In the genomic region with DNA sequence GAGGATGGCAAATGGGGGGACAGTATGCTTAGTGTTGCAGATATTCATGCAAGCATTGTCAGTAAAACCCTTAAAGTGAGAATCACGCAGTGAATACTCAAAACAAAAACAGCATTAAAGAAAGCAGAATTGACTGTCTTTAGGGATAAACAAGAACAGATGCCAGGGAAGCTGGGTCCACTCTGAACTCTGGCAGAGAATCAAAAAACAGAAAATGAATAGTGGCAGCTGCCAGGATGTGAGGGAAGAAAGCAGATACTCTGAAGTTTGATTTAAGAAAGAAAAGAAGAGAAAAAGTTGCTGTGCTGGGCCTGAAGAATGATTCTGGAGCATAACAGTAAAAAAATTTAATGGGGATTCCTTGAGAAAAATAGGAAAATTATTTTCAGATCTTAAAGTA, we compare ENCODE assay signal across 23 cellular contexts.
"Had no signal": no experiment of that assay in that cellular context is flagged by ENCODE, and none has a peak within 500 bp of the region (broad histone marks: within the 10 kb centered on the region; RNA-seq: fewer than 3 reads in every experiment).

No MANE protein-coding gene starts in this region.

- H3K27me3 Mint-ChIP-seq: activated CD4-positive, alpha-beta T cell treated with anti-CD3 and anti-CD28 coated beads for 36 hours; activated naive CD8-positive, alpha-beta T cell; central memory CD8-positive, alpha-beta T cell; memory B cell; stimulated activated naive B cell treated with anti-CD40 and anti-IgM and Interleukin-4, amounts not matched to agents 10 μg/mL and 1 μg/mL and 100 μg/mL, for 72 hours had no signal

- H3K4me1 ChIP-seq: colonic mucosa, heart right ventricle, uterus had no signal

- H3K27ac Mint-ChIP-seq: activated CD4-positive, alpha-beta T cell treated with anti-CD3 and anti-CD28 coated beads for 36 hours; activated CD8-positive, alpha-beta T cell treated with anti-CD3 and anti-CD28 coated beads, Interleukin-2, amount 10 ng/mL, durations not matched to agents 7 days and 5 days; activated naive CD8-positive, alpha-beta T cell; activated T-cell treated with anti-CD3 and anti-CD28 coated beads, Interleukin-2, amount 50 U/mL, for 72 hours; memory B cell; natural killer cell; stimulated activated naive B cell treated with anti-CD40 and anti-IgM and Interleukin-4, amounts not matched to agents 10 μg/mL and 1 μg/mL and 100 μg/mL, for 72 hours; T-helper 2 cell treated with Interferon-gamma antibody and Interleukin-4, amounts not matched to agents 5 μg/mL and 100 μg/mL, for 36 hours; type B pancreatic cell had no signal

- H3K4me3 ChIP-seq: colonic mucosa, heart right ventricle, uterus had no signal

- DNase-seq: activated CD4-positive, alpha-beta T cell treated with anti-CD3 and anti-CD28 coated beads for 36 hours; activated CD4-positive, CD25-positive, alpha-beta regulatory T cell; activated CD8-positive, alpha-beta T cell treated with anti-CD3 and anti-CD28 coated beads, Interleukin-2, amount 10 ng/mL, durations not matched to agents 7 days and 5 days; activated naive CD4-positive, alpha-beta T cell treated with Interleukin-2 at 50 U/mL for 16 hours; activated T-cell treated with anti-CD3 and anti-CD28 coated beads for 4 hours; activated T-cell treated with anti-CD3 and anti-CD28 coated beads, Interleukin-2, amount 50 U/mL, for 72 hours; anterior cingulate cortex; colonic mucosa; effector CD8-positive, alpha-beta T cell; heart right ventricle; natural killer cell; posterior cingulate gyrus; right cardiac atrium; stimulated activated CD4-positive, alpha-beta T cell treated with anti-CD3 and anti-CD28 coated beads, Interleukin-15, amount 100 ng/mL, for 24 hours; stimulated activated CD4-positive, alpha-beta T cell treated with anti-CD3 and anti-CD28 coated beads, Interleukin-2, amount 100 ng/mL, for 24 hours; stimulated activated naive B cell treated with anti-CD40 and anti-IgM and Interleukin-4, amounts not matched to agents 10 μg/mL and 1 μg/mL and 100 μg/mL, for 72 hours; uterus had no signal

- H3K36me3 Mint-ChIP-seq: activated naive CD8-positive, alpha-beta T cell; memory B cell; natural killer cell; stimulated activated naive B cell treated with anti-CD40 and anti-IgM and Interleukin-4, amounts not matched to agents 10 μg/mL and 1 μg/mL and 100 μg/mL, for 72 hours; type B pancreatic cell had no signal

- H3K36me3 ChIP-seq: colonic mucosa, heart right ventricle, uterus had no signal

- H3K4me1 Mint-ChIP-seq: activated CD4-positive, alpha-beta T cell treated with anti-CD3 and anti-CD28 coated beads for 36 hours; central memory CD8-positive, alpha-beta T cell; memory B cell; natural killer cell; stimulated activated naive B cell treated with anti-CD40 and anti-IgM and Interleukin-4, amounts not matched to agents 10 μg/mL and 1 μg/mL and 100 μg/mL, for 72 hours had no signal

- H3K27me3 ChIP-seq: colonic mucosa, heart right ventricle, uterus had no signal

- H3K4me3 Mint-ChIP-seq: activated CD4-positive, alpha-beta T cell treated with anti-CD3 and anti-CD28 coated beads for 36 hours; activated CD8-positive, alpha-beta T cell treated with anti-CD3 and anti-CD28 coated beads, Interleukin-2, amount 10 ng/mL, durations not matched to agents 7 days and 5 days; activated naive CD8-positive, alpha-beta T cell; activated T-cell treated with anti-CD3 and anti-CD28 coated beads, Interleukin-2, amount 50 U/mL, for 72 hours; central memory CD8-positive, alpha-beta T cell; memory B cell; natural killer cell; stimulated activated naive B cell treated with anti-CD40 and anti-IgM and Interleukin-4, amounts not matched to agents 10 μg/mL and 1 μg/mL and 100 μg/mL, for 72 hours; T-helper 2 cell treated with Interferon-gamma antibody and Interleukin-4, amounts not matched to agents 5 μg/mL and 100 μg/mL, for 36 hours; type B pancreatic cell had no signal

- H3K27ac ChIP-seq: colonic mucosa, epithelial cell of prostate, heart right ventricle, uterus had no signal

- ATAC-seq: activated CD4-positive, alpha-beta T cell treated with anti-CD3 and anti-CD28 coated beads for 36 hours; activated CD8-positive, alpha-beta T cell treated with anti-CD3 and anti-CD28 coated beads, Interleukin-2, amount 10 ng/mL, durations not matched to agents 7 days and 5 days; activated T-cell treated with anti-CD3 and anti-CD28 coated beads, Interleukin-2, amount 50 U/mL, for 72 hours; heart right ventricle; natural killer cell; right cardiac atrium; stimulated activated naive B cell treated with anti-CD40 and anti-IgM and Interleukin-4, amounts not matched to agents 10 μg/mL and 1 μg/mL and 100 μg/mL, for 72 hours had no signal

- H3K9me3 ChIP-seq: colonic mucosa, heart right ventricle, uterus had no signal

- H3K9me3 Mint-ChIP-seq: stimulated activated naive B cell treated with anti-CD40 and anti-IgM and Interleukin-4, amounts not matched to agents 10 μg/mL and 1 μg/mL and 100 μg/mL, for 72 hours; T-helper 2 cell treated with Interferon-gamma antibody and Interleukin-4, amounts not matched to agents 5 μg/mL and 100 μg/mL, for 36 hours; type B pancreatic cell had no signal
